In the genomic region with DNA sequence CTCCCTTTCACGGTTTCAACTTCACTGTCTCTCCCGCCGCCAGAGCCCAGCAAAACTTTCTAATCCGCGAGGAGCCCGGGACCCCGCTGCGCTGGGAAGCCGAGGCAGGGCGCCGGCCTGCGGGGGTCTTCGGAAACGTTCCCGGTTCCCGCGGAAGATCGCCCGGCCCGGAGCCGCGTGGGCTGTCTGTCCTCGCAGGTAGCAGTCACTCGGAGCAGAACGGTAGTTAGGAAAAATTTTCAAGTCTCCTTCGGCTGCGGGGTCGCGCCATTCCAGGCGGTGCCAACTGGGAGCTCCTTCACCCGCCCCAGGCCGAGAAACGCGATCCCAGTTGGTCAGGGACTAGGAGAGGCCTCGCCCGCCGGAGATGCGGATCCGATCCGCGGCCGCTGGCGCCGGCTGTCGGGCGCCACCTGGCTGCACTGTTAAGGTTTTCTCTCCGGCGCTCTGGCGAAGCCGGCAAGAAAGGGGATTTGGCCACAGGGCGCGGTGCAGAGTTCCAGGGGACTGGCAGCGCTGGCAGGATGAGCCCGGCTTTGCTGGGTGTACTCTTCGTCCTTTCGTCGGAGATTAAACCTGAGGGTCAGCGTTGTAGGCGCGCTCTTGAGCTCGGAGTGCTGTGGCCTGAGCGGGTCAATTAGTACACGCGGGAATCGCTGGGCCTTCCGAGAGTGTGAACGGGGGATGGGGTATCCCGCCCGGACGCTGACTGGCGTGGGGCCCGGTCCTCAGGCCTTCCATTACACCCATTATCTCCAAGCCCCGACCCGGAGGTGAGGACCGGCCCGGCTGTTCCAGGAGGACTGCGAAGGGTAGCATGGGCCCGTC, we compare ENCODE assay signal across 7 cellular contexts.
DNase-seq lines count a peak whose midpoint lies in the region; ATAC-seq, FAIRE-seq and TF ChIP-seq lines count a peak whose summit lies in the region.

No MANE protein-coding gene starts in this region.

- intact Hi-C loops in testis (cut with DNase I; ENCODE audit: low total_unique reads): loop anchor here (10.0 kb wide), 2 partner anchors 227 to 387 kb away; a partner anchor contains a TSS

- H3K27ac Mint-ChIP-seq in T-cell (no peak overlapping the region), osteocyte (ENCODE audit: unreplicated experiment) (peak overlapping the region; percentile 38)

- H3K36me3 Mint-ChIP-seq in T-cell: no peaks in the 10 kb centered on the region
- H3K36me3 Mint-ChIP-seq in osteocyte (ENCODE audit: unreplicated experiment): no peaks in the 10 kb centered on the region

- peaks cover 3% of the 10 kb centered on the region for H3K4me1 ChIP-seq in adipocyte (ENCODE audit: control insufficient read depth, insufficient read depth, low read length)
- H3K4me1 ChIP-seq in cardiac muscle cell (ENCODE audit: low read depth): no peaks in the 10 kb centered on the region
- peaks cover 8% of the 10 kb centered on the region for H3K4me1 ChIP-seq in testis

- POLR2A ChIA-PET in T-cell (lab: Charles Lee): interaction anchor here in 1 of 2 donors (0.7 kb wide), 1 partner anchor 249 kb away, joined by 12 read pairs; no protein-coding TSS in a partner anchor

- WGBS in testis, 2 donors: 6% methylated on average over 43 to 58 of the region's 78 CpGs

- H3K4me1 Mint-ChIP-seq in T-cell (peaks cover 12 to 18% (median 15%) of the 10 kb centered on the region in 3 donors), osteocyte (ENCODE audit: unreplicated experiment) (peaks cover 13% of the 10 kb centered on the region)

- peak; percentile 56 for FAIRE-seq in GM18507 (lab: Jason Lieb, UNC)

- H3K4me3 Mint-ChIP-seq in T-cell (peak overlapping the region; percentile 58 to 77 (median 69)), osteocyte (ENCODE audit: unreplicated experiment) (peak overlapping the region; percentile 73)

- H3K9me3 Mint-ChIP-seq in T-cell: no peaks in the 10 kb centered on the region
- H3K9me3 Mint-ChIP-seq in osteocyte (ENCODE audit: unreplicated experiment): no peaks in the 10 kb centered on the region

- TF ChIP-seq POLR2A in testis (IDR thresholded peaks at IDR 0.05): no peak

- no peak for DNase-seq in GM18507 (ENCODE audit: extremely low spot score, insufficient read length, low read depth)
- no peak for DNase-seq in LNCaP clone FGC (ENCODE audit: low read depth)
- peak in 33 of 34 experiments; percentile 29 to 65 (median 50) for DNase-seq in T-cell
- peak; percentile 94 for DNase-seq in adipocyte (ENCODE audit: low read depth)
- peak; percentile 89 to 93 for DNase-seq in cardiac muscle cell (ENCODE audit: low read depth in 1 of 2, low spot score in 1 of 2)
- DNase-seq in osteocyte (ENCODE audit: extremely low spot score, unreplicated experiment): peak; percentile 94
- DNase-seq in testis: peak; percentile 88

- H3K27me3 Mint-ChIP-seq in T-cell (peaks cover 19 to 30% of the 10 kb centered on the region in 2 donors), osteocyte (ENCODE audit: unreplicated experiment) (peaks cover 35% of the 10 kb centered on the region)

- H3K36me3 ChIP-seq in adipocyte (ENCODE audit: control insufficient read depth, insufficient read depth, low read length, severe bottlenecking) (no peaks in the 10 kb centered on the region), cardiac muscle cell (no peaks in the 10 kb centered on the region), testis (ENCODE audit: low read depth, missing control alignments) (no peaks in the 10 kb centered on the region)

- CTCF ChIA-PET in T-cell (lab: Charles Lee): interaction anchor here (0.5 to 3.3 kb wide), 13 partner anchors 21 to 392 kb away, joined by 3 to 67 read pairs (median 3); no protein-coding TSS in a partner anchor

- peak; percentile 65 for TF ChIP-seq CTCF in LNCaP clone FGC (IDR thresholded peaks at IDR 0.05; ENCODE audit: control insufficient read depth, extremely low read depth, insufficient read depth)
- TF ChIP-seq CTCF in cardiac muscle cell (IDR thresholded peaks at IDR 0.05; ENCODE audit: low read depth, low read length): peak; percentile 80
- TF ChIP-seq CTCF in osteocyte (IDR thresholded peaks at IDR 0.05): peak; percentile 96
- TF ChIP-seq CTCF in testis (IDR thresholded peaks at IDR 0.05): peak; percentile 64 to 74 (median 65)

- peaks cover 6% of the 10 kb centered on the region for H3K27me3 ChIP-seq in adipocyte (replicated peaks; ENCODE audit: control insufficient read depth, insufficient read depth, low read length)
- H3K27me3 ChIP-seq in cardiac muscle cell: no peaks in the 10 kb centered on the region
- H3K27me3 ChIP-seq in testis: no peaks in the 10 kb centered on the region

- H3K27ac ChIP-seq in cardiac muscle cell (no peak overlapping the region), testis (no peak overlapping the region)

- peak; percentile 70 to 86 (median 82) for ATAC-seq in T-cell (replicated peaks in 1 of 4)

- no peaks in the 10 kb centered on the region for H3K9me3 ChIP-seq in adipocyte (ENCODE audit: control insufficient read depth, low read length)
- H3K9me3 ChIP-seq in cardiac muscle cell (ENCODE audit: low read depth): no peaks in the 10 kb centered on the region
- no peaks in the 10 kb centered on the region for H3K9me3 ChIP-seq in testis

- no peak overlapping the region for H3K4me3 ChIP-seq in LNCaP clone FGC (ENCODE audit: low read depth, low read length)
- peak overlapping the region; percentile 83 for H3K4me3 ChIP-seq in adipocyte (ENCODE audit: low read length)
- H3K4me3 ChIP-seq in cardiac muscle cell: peak overlapping the region; percentile 37
- H3K4me3 ChIP-seq in testis: peak overlapping the region; percentile 29 to 58

- peak overlapping the region; percentile 80 for H3K9ac ChIP-seq in adipocyte (ENCODE audit: low read length)

Comparison
In these comparisons a context has a peak if more than half of its experiments do, and no peak if none do; other contexts are left out.
1. DNase-seq: peak in T-cell (33 of 34), adipocyte (single experiment), cardiac muscle cell (2 of 2), osteocyte (single experiment) and testis (single experiment); none in GM18507 (single experiment) and LNCaP clone FGC (single experiment).
2. Peak in every context shown above with its lines, with median percentiles within 50 percentile points of each other: CTCF ChIP-seq.